ENCODE assay signal across 8 cellular contexts in the genomic region with DNA sequence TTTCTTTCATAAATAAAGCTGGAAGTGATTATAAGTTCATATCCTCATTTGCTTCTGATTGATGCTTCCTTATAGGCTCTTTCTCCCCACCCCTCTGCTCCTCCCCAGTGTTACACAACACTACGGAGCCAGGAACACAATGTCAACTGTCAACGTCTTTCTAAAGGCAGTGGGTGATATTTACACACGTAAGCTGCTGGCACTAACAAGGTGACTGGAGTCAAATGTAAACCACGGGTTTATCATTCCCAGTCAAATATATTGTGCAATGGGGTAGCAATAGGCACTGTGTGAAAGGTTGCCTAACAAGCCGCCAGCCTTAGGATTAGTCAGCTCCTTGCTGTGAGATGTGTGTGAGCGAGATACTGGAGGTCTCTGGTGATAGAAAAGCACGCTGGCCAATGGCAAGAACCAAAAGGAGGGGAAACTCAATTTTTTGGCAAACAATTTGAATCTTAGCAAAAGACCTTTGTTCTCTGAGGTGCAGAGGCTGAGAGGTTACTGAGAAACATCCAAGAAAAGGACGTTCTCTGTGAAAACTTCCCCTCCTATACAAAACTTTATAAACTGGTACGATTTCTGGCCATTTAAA. TPM values are rescaled to one million over a fixed set of nuclear protein-coding genes. Genes with fewer than 3 reads are reported as not detected.
A peak's percentile ranks its signal among the peaks of the same experiment; 100 is the strongest.
DNase-seq lines count a peak whose midpoint lies in the region; ATAC-seq, FAIRE-seq and TF ChIP-seq lines count a peak whose summit lies in the region.

No MANE protein-coding gene starts in this region.

- H2AFZ ChIP-seq in endothelial cell of umbilical vein (ENCODE audit: low read depth, low read length), result peak overlapping the region; percentile 63

- no peak for FAIRE-seq in endothelial cell of umbilical vein (lab: Jason Lieb, UNC)

- H3K4me2 ChIP-seq in endothelial cell of umbilical vein (ENCODE audit: insufficient read depth, low read length), result no peak overlapping the region

- H4K20me1 ChIP-seq in endothelial cell of umbilical vein (replicated peaks; ENCODE audit: control insufficient read depth, extremely low read depth, insufficient read depth, low read length), result no peaks in the 10 kb centered on the region

- no peak for TF ChIP-seq CTCF in endothelial cell of umbilical vein (IDR thresholded peaks at IDR 0.05; ENCODE audit: extremely low read depth in 1 of 2, insufficient read depth in 1 of 2, low read depth in 1 of 2, low read length in 2 of 2)
- TF ChIP-seq CTCF in GM10266 (IDR thresholded peaks at IDR 0.05; ENCODE audit: control insufficient read depth, insufficient read depth, low read depth, missing control alignments), result no peak

- H3K4me3 ChIP-seq in endothelial cell of umbilical vein (replicated peaks in 1 of 3; ENCODE audit: insufficient read depth in 1 of 3, low read depth in 1 of 3, low read length in 3 of 3), result no peak overlapping the region

- DNase-seq in NCI-H2196 (lab: John Stamatoyannopoulos, UW; ENCODE audit: unreplicated experiment), result peak; percentile 55
- no peak for DNase-seq in NCI-H2196 treated with DMSO at 0.1 percent for 48 hours (lab: John Stamatoyannopoulos, UW; ENCODE audit: unreplicated experiment)
- peak; percentile 98 for DNase-seq in OCI-M1 (lab: John Stamatoyannopoulos, UW)
- no peak for DNase-seq in endothelial cell of umbilical vein (ENCODE audit: low read depth, low spot score)
- peak; percentile 87 for DNase-seq in mucosa of gallbladder (ENCODE audit: low spot score)
- DNase-seq in activated CD4-positive, alpha-beta T cell treated with anti-CD3 and anti-CD28 coated beads for 1 hour, result no peak
- no peak for DNase-seq in GM10266 (ENCODE audit: extremely low spot score)

- no peak overlapping the region for H3K9ac ChIP-seq in endothelial cell of umbilical vein (replicated peaks; ENCODE audit: extremely low read depth, insufficient read depth, low read length)

- dilution Hi-C loops in endothelial cell of umbilical vein (cut with MboI; ENCODE audit: extremely low pct_ligation_motif_present, low sequenced_read_pairs), result no loop called here

- TF ChIP-seq POLR2A in endothelial cell of umbilical vein (IDR thresholded peaks at IDR 0.05; ENCODE audit: low read depth, low read length), result no peak

- no peaks in the 10 kb centered on the region for H3K4me1 ChIP-seq in endothelial cell of umbilical vein (ENCODE audit: control insufficient read depth, extremely low read depth, insufficient read depth, low read length)

- POLR2A ChIA-PET in endothelial cell of umbilical vein (lab: Charles Lee), result no interaction called here

- intact Hi-C loops in endothelial cell of umbilical vein (cut with micrococcal nuclease), result no loop called here

- H3K79me2 ChIP-seq in endothelial cell of umbilical vein (ENCODE audit: control insufficient read depth, insufficient read depth, low read length), result no peaks in the 10 kb centered on the region

- H3K9me3 ChIP-seq in endothelial cell of umbilical vein (replicated peaks; ENCODE audit: control insufficient read depth, insufficient read depth, low read length), result no peaks in the 10 kb centered on the region

- CTCF ChIA-PET in endothelial cell of umbilical vein (lab: Charles Lee), result interaction anchor here (1.3 kb wide), 1 partner anchor 22 kb away, joined by 3 read pairs; no protein-coding TSS in a partner anchor

- BruUV-seq in endothelial cell of umbilical vein (replicated peaks; lab: Mats Ljungman, UMichigan), result no TSS peak

- H3K27me3 ChIP-seq in endothelial cell of umbilical vein (ENCODE audit: control insufficient read depth in 2 of 2, insufficient read depth in 2 of 2, low read length in 2 of 2), result no peaks in the 10 kb centered on the region

- H3K9me1 ChIP-seq in endothelial cell of umbilical vein (replicated peaks; ENCODE audit: control insufficient read depth, extremely low read depth, insufficient read depth, low read length), result no peaks in the 10 kb centered on the region

- no peak overlapping the region for H3K27ac ChIP-seq in endothelial cell of umbilical vein (ENCODE audit: insufficient read depth, low read depth, low read length)

- ATAC-seq in HG02852 (IDR thresholded peaks at IDR 0.05; ENCODE audit: unreplicated experiment), result no peak

- no peaks in the 10 kb centered on the region for H3K36me3 ChIP-seq in endothelial cell of umbilical vein (ENCODE audit: control insufficient read depth in 2 of 2, extremely low read depth in 1 of 2, insufficient read depth in 2 of 2, low read length in 2 of 2)

TF ChIP-seq in endothelial cell of umbilical vein, 7 proteins besides CTCF, POLR2A, EP300 and RAD21:
- TF ChIP-seq GATA2 (IDR thresholded peaks at IDR 0.05; ENCODE audit: insufficient read depth, insufficient read length, low read depth, low read length), result no peak
- TF ChIP-seq, protein P1, sequence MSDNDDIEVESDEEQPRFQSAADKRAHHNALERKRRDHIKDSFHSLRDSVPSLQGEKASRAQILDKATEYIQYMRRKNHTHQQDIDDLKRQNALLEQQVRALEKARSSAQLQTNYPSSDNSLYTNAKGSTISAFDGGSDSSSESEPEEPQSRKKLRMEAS (IDR thresholded peaks at IDR 0.05; ENCODE audit: insufficient read depth, insufficient read length), result no peak
- no peak for TF ChIP-seq MYC (IDR thresholded peaks at IDR 0.05; ENCODE audit: low read depth, low read length)
- TF ChIP-seq EZH2 (IDR thresholded peaks at IDR 0.05; ENCODE audit: borderline replicate concordance, low read depth, low read length, severe bottlenecking), result no peak
- no peak for TF ChIP-seq FOS (IDR thresholded peaks at IDR 0.05; ENCODE audit: borderline replicate concordance, insufficient read depth, low read length)
- TF ChIP-seq POLR2AphosphoS5 (IDR thresholded peaks at IDR 0.05; ENCODE audit: insufficient read depth, low read depth, low read length), result no peak
- TF ChIP-seq JUN (IDR thresholded peaks at IDR 0.05; ENCODE audit: borderline replicate concordance, insufficient read depth, insufficient read length, low read depth), result no peak

RNA-seq across cellular contexts. Expression of a gene that starts 22.1 kb away (rescaled TPM):
- total RNA-seq in endothelial cell of umbilical vein, result 173 and 181 TPM in 2 replicates
- 57.9 and 67.9 TPM in 2 replicates for polyA plus RNA-seq in endothelial cell of umbilical vein
- polyA plus RNA-seq in endothelial cell of umbilical vein (2011; cell fraction: cytosol; rRNA removed), result 63.2 and 68.4 TPM in 2 replicates
- polyA plus RNA-seq in endothelial cell of umbilical vein (2011; cell fraction: nucleus; rRNA removed), result 204 and 228 TPM in 2 replicates
- polyA plus RNA-seq in endothelial cell of umbilical vein (2012), result 92.7 and 124 TPM in 2 replicates
- 369 and 421 TPM in 2 replicates for polyA minus RNA-seq in endothelial cell of umbilical vein
- 126 TPM for polyA minus RNA-seq in endothelial cell of umbilical vein (2011; cell fraction: cytosol; rRNA and poly(A)+ RNA removed)
- polyA minus RNA-seq in endothelial cell of umbilical vein (2011; cell fraction: nucleus; rRNA and poly(A)+ RNA removed), result 236 and 340 TPM in 2 replicates
- total RNA-seq in mucosa of gallbladder, result 137 TPM

Comparison
In these comparisons a context has a peak if more than half of its experiments do, and no peak if none do; other contexts are left out.
1. DNase-seq: peak in NCI-H2196 (single experiment), OCI-M1 (single experiment) and mucosa of gallbladder (single experiment); none in NCI-H2196 treated with DMSO at 0.1 percent for 48 hours (single experiment), endothelial cell of umbilical vein (single experiment), activated CD4-positive, alpha-beta T cell treated with anti-CD3 and anti-CD28 coated beads for 1 hour (single experiment) and GM10266 (single experiment).